Comparison of ENCODE assay signal across 8 cellular contexts in genomic region chr2:9631484-9631819, GRCh38. TPM values are rescaled to one million over a fixed set of nuclear protein-coding genes. Genes with fewer than 3 reads are reported as not detected.
A peak's percentile ranks its signal among the peaks of the same experiment; 100 is the strongest.
DNase-seq lines count a peak whose midpoint lies in the region; ATAC-seq and TF ChIP-seq lines count a peak whose summit lies in the region.

No MANE protein-coding gene starts in this region.

- peak; percentile 5 for TF ChIP-seq RAD21 in neural cell (conservative IDR thresholded peaks at IDR 0.05)

- H4K20me1 ChIP-seq in BLaER1 (peaks cover 39% of the 10 kb centered on the region), OCI-LY1 (ENCODE audit: insufficient read depth, low read length) (no peaks in the 10 kb centered on the region), neural cell (ENCODE audit: insufficient read depth) (peaks cover 35% of the 10 kb centered on the region)

- H3K4me1 ChIP-seq in BLaER1, result peaks cover 36% of the 10 kb centered on the region
- peaks cover 35% of the 10 kb centered on the region for H3K4me1 ChIP-seq in OCI-LY1 (ENCODE audit: insufficient read depth, low read length, severe bottlenecking)

- H3F3A ChIP-seq in OCI-LY1 (ENCODE audit: insufficient read depth, low read length), result no peaks in the 10 kb centered on the region
- peaks cover 7% of the 10 kb centered on the region for H3F3A ChIP-seq in neural cell (ENCODE audit: insufficient read depth, low read length, poor library complexity, severe bottlenecking)

- H3K36me3 ChIP-seq in BLaER1 (peaks cover 34% of the 10 kb centered on the region), OCI-LY1 (ENCODE audit: insufficient read depth, low read length) (peaks cover 34% of the 10 kb centered on the region), neural cell (ENCODE audit: insufficient read depth, low read length) (peaks cover 5% of the 10 kb centered on the region)

- TF ChIP-seq CTCF in OCI-LY1 (IDR thresholded peaks at IDR 0.05; ENCODE audit: low read length) (no peak), neural cell (IDR thresholded peaks at IDR 0.05; ENCODE audit: poor library complexity, severe bottlenecking) (no peak), omental fat pad (IDR thresholded peaks at IDR 0.05) (no peak)

- peak overlapping the region; percentile 98 for H3K27ac Mint-ChIP-seq in effector memory CD8-positive, alpha-beta T cell

- H3K4me3 ChIP-seq in BLaER1 (peak overlapping the region; percentile 93), OCI-LY1 (ENCODE audit: low read depth, low read length, poor library complexity, severe bottlenecking) (peak overlapping the region; percentile 74), neural cell (ENCODE audit: low read length) (peak overlapping the region; percentile 91)

- H3K79me2 ChIP-seq in OCI-LY1 (ENCODE audit: insufficient read depth, low read length) (peaks cover 37% of the 10 kb centered on the region), neural cell (replicated peaks; ENCODE audit: insufficient read depth, low read length) (peaks cover 38% of the 10 kb centered on the region)

- H3K9me2 ChIP-seq in OCI-LY1 (ENCODE audit: low read depth, low read length), result no peaks in the 10 kb centered on the region
- no peaks in the 10 kb centered on the region for H3K9me2 ChIP-seq in neural cell (ENCODE audit: insufficient read depth, low read length)

- no peak for DNase-seq in effector memory CD8-positive, alpha-beta T cell
- DNase-seq in GM03348 (ENCODE audit: low spot score), result no peak
- no peak for DNase-seq in NCI-H146 treated with DMSO at 0.1 percent for 48 hours (lab: John Stamatoyannopoulos, UW; ENCODE audit: unreplicated experiment)
- no peak for DNase-seq in omental fat pad (ENCODE audit: low spot score)

- H3K9me3 Mint-ChIP-seq in effector memory CD8-positive, alpha-beta T cell, result no peaks in the 10 kb centered on the region

- H3K4me2 ChIP-seq in BLaER1 (peak overlapping the region; percentile 68), OCI-LY1 (ENCODE audit: low read length) (peak overlapping the region; percentile 66), neural cell (ENCODE audit: low read length) (peak overlapping the region; percentile 50)

- ATAC-seq in effector memory CD8-positive, alpha-beta T cell (replicated peaks), result no peak
- ATAC-seq in GM21526 (IDR thresholded peaks at IDR 0.05; ENCODE audit: low FRiP score, unreplicated experiment), result no peak
- ATAC-seq in omental fat pad (ENCODE audit: low FRiP score), result no peak

- peaks cover 59% of the 10 kb centered on the region for H3K36me3 Mint-ChIP-seq in effector memory CD8-positive, alpha-beta T cell (ENCODE audit: insufficient read depth)

- H3K9me3 ChIP-seq in BLaER1 (peaks cover 17% of the 10 kb centered on the region), OCI-LY1 (ENCODE audit: low read length) (no peaks in the 10 kb centered on the region), neural cell (ENCODE audit: low read length) (no peaks in the 10 kb centered on the region)

- H3K27ac ChIP-seq in BLaER1 (peak overlapping the region; percentile 7; the same call in 1 of the 2 replicates), OCI-LY1 (ENCODE audit: low read depth, low read length, poor library complexity, severe bottlenecking) (no peak overlapping the region), neural cell (ENCODE audit: low read length) (peak overlapping the region; percentile 92)

- H3K4me1 Mint-ChIP-seq in effector memory CD8-positive, alpha-beta T cell (ENCODE audit: low read depth in 2 of 2), result peaks cover 35 to 44% of the 10 kb centered on the region in 2 donors

- H2AFZ ChIP-seq in OCI-LY1 (ENCODE audit: low read length) (peak overlapping the region; percentile 43; the same call in 1 of the 2 replicates), neural cell (ENCODE audit: low read depth, low read length) (peak overlapping the region; percentile 46)

- H3K27me3 ChIP-seq in BLaER1 (no peaks in the 10 kb centered on the region), OCI-LY1 (ENCODE audit: insufficient read depth, low read length) (peaks cover 17% of the 10 kb centered on the region; the same call in 1 of the 2 replicates), neural cell (ENCODE audit: insufficient read depth, low read depth, low read length) (no peaks in the 10 kb centered on the region)

- TF ChIP-seq EP300 in neural cell (conservative IDR thresholded peaks at IDR 0.05; ENCODE audit: poor library complexity, severe bottlenecking), result no peak

- H3K27me3 Mint-ChIP-seq in effector memory CD8-positive, alpha-beta T cell, result no peaks in the 10 kb centered on the region

- no peak overlapping the region for H3K9ac ChIP-seq in BLaER1
- H3K9ac ChIP-seq in OCI-LY1 (ENCODE audit: low read length), result peak overlapping the region; percentile 31; the same call in 1 of the 2 replicates
- peak overlapping the region; percentile 93 for H3K9ac ChIP-seq in neural cell (ENCODE audit: low read length)

- peak overlapping the region; percentile 93 to 97 for H3K4me3 Mint-ChIP-seq in effector memory CD8-positive, alpha-beta T cell

TF ChIP-seq in neural cell, 6 proteins besides CTCF, POLR2A, EP300 and RAD21:
- no peak for TF ChIP-seq EZH2 (IDR thresholded peaks at IDR 0.05; ENCODE audit: borderline replicate concordance, insufficient read depth, low read length, poor library complexity, severe bottlenecking)
- no peak for TF ChIP-seq MXI1 (conservative IDR thresholded peaks at IDR 0.05; ENCODE audit: poor library complexity, severe bottlenecking)
- no peak for TF ChIP-seq POLR2AphosphoS5 (IDR thresholded peaks at IDR 0.05)
- no peak for TF ChIP-seq REST (IDR thresholded peaks at IDR 0.05; ENCODE audit: borderline replicate concordance)
- TF ChIP-seq SMC3 (conservative IDR thresholded peaks at IDR 0.05; ENCODE audit: poor library complexity), result no peak
- TF ChIP-seq TAF1 (IDR thresholded peaks at IDR 0.05; ENCODE audit: low read depth), result no peak

RNA-seq across cellular contexts. Expression of gene YWHAQ, which starts 0.7 kb away (rescaled TPM):
- 1,332 and 1,446 TPM in 2 replicates for polyA plus RNA-seq in neural cell
- polyA minus RNA-seq in neural cell, result 1,073 and 1,168 TPM in 2 replicates
- total RNA-seq in omental fat pad, result 100 to 1,000 TPM; 160 to 222 (median 168) TPM
